10 cellular contexts compared by ENCODE assay signal in genomic region chr12:94100254-94100653, GRCh38. TPM values are rescaled to one million over a fixed set of nuclear protein-coding genes. Genes with fewer than 3 reads are reported as not detected.
DNase-seq lines count a peak whose midpoint lies in the region; ATAC-seq and TF ChIP-seq lines count a peak whose summit lies in the region.
"Had no signal": no experiment of that assay in that cellular context is flagged by ENCODE, and none has a peak within 500 bp of the region (broad histone marks: within the 10 kb centered on the region; RNA-seq: fewer than 3 reads in every experiment).

No MANE protein-coding gene starts in this region.

- ATAC-seq in natural killer cell (peak in 1 of 3 donors; percentile 17), HG03571 (IDR thresholded peaks at IDR 0.05; ENCODE audit: unreplicated experiment) (no peak), HG03460 (IDR thresholded peaks at IDR 0.05; ENCODE audit: unreplicated experiment) (no peak)
- no peak for ATAC-seq in effector memory CD8-positive, alpha-beta T cell (replicated peaks)
- ATAC-seq: pancreas had no signal

- peak; percentile 7 for DNase-seq in GF-D8 (lab: John Stamatoyannopoulos, UW)
- peak; percentile 52 for DNase-seq in NCI-H146 (lab: John Stamatoyannopoulos, UW)
- DNase-seq in natural killer cell, result no peak
- no peak for DNase-seq in effector memory CD8-positive, alpha-beta T cell
- no peak for DNase-seq in ecto neural progenitor cell (ENCODE audit: low spot score)
- DNase-seq: H9 had no signal

- peak overlapping the region; percentile 61 for H3K4me3 Mint-ChIP-seq in activated naive CD4-positive, alpha-beta T cell treated with anti-CD3 and anti-CD28 coated beads, Interleukin-2, amount 50 U/mL, for 24 hours
- H3K4me3 Mint-ChIP-seq in natural killer cell, result peak overlapping the region; percentile 45
- peak overlapping the region in 1 of 2 donors; percentile 89 for H3K4me3 Mint-ChIP-seq in effector memory CD8-positive, alpha-beta T cell
- H3K4me3 Mint-ChIP-seq: H9 had no signal

- H3K36me3 Mint-ChIP-seq in activated naive CD4-positive, alpha-beta T cell treated with anti-CD3 and anti-CD28 coated beads, Interleukin-2, amount 50 U/mL, for 24 hours, result no peaks in the 10 kb centered on the region
- no peaks in the 10 kb centered on the region for H3K36me3 Mint-ChIP-seq in natural killer cell
- no peaks in the 10 kb centered on the region for H3K36me3 Mint-ChIP-seq in effector memory CD8-positive, alpha-beta T cell (ENCODE audit: insufficient read depth)

- no peak for TF ChIP-seq CTCF in natural killer cell (IDR thresholded peaks at IDR 0.05)

- H3K9me3 Mint-ChIP-seq in activated naive CD4-positive, alpha-beta T cell treated with anti-CD3 and anti-CD28 coated beads, Interleukin-2, amount 50 U/mL, for 24 hours, result no peaks in the 10 kb centered on the region
- no peaks in the 10 kb centered on the region for H3K9me3 Mint-ChIP-seq in natural killer cell
- H3K9me3 Mint-ChIP-seq in effector memory CD8-positive, alpha-beta T cell, result no peaks in the 10 kb centered on the region
- H3K9me3 Mint-ChIP-seq: H9 had no signal

- peaks cover 20% of the 10 kb centered on the region for H3K4me1 Mint-ChIP-seq in activated naive CD4-positive, alpha-beta T cell treated with anti-CD3 and anti-CD28 coated beads, Interleukin-2, amount 50 U/mL, for 24 hours
- H3K4me1 Mint-ChIP-seq in natural killer cell, result peaks cover 5% of the 10 kb centered on the region in 2 donors
- peaks cover 7 to 10% of the 10 kb centered on the region in 2 donors for H3K4me1 Mint-ChIP-seq in effector memory CD8-positive, alpha-beta T cell (ENCODE audit: low read depth in 2 of 2)

- H3K27ac Mint-ChIP-seq in activated naive CD4-positive, alpha-beta T cell treated with anti-CD3 and anti-CD28 coated beads, Interleukin-2, amount 50 U/mL, for 24 hours, result peak overlapping the region; percentile 91
- H3K27ac Mint-ChIP-seq in natural killer cell, result no peak overlapping the region
- no peak overlapping the region for H3K27ac Mint-ChIP-seq in effector memory CD8-positive, alpha-beta T cell
- H3K27ac Mint-ChIP-seq: H9 had no signal

- intact Hi-C loops in natural killer cell (cut with micrococcal nuclease), result loop anchor here (2.0 to 5.0 kb wide), 6 partner anchors 123 to 1315 kb away; partner anchors contain the start of gene CRADD

- peaks cover 1% of the 10 kb centered on the region for H3K27me3 Mint-ChIP-seq in activated naive CD4-positive, alpha-beta T cell treated with anti-CD3 and anti-CD28 coated beads, Interleukin-2, amount 50 U/mL, for 24 hours
- H3K27me3 Mint-ChIP-seq in natural killer cell (ENCODE audit: low read depth in 2 of 2), result peaks cover 7 to 25% of the 10 kb centered on the region in 2 donors
- peaks cover 31 to 35% of the 10 kb centered on the region in 2 donors for H3K27me3 Mint-ChIP-seq in effector memory CD8-positive, alpha-beta T cell

RNA-seq across cellular contexts. Expression of gene PLXNC1, which starts 48.1 kb away (rescaled TPM):
- total RNA-seq in natural killer cell, result 10 to 100 TPM; 22.0 to 30.7 (median 26.5) TPM

Comparison
In these comparisons a context has a peak if more than half of its experiments do, and no peak if none do; other contexts are left out.
1. DNase-seq: peak in GF-D8 (single experiment) and NCI-H146 (single experiment); none in natural killer cell (single experiment), effector memory CD8-positive, alpha-beta T cell (0 of 3) and ecto neural progenitor cell (single experiment).